In the genomic region with DNA sequence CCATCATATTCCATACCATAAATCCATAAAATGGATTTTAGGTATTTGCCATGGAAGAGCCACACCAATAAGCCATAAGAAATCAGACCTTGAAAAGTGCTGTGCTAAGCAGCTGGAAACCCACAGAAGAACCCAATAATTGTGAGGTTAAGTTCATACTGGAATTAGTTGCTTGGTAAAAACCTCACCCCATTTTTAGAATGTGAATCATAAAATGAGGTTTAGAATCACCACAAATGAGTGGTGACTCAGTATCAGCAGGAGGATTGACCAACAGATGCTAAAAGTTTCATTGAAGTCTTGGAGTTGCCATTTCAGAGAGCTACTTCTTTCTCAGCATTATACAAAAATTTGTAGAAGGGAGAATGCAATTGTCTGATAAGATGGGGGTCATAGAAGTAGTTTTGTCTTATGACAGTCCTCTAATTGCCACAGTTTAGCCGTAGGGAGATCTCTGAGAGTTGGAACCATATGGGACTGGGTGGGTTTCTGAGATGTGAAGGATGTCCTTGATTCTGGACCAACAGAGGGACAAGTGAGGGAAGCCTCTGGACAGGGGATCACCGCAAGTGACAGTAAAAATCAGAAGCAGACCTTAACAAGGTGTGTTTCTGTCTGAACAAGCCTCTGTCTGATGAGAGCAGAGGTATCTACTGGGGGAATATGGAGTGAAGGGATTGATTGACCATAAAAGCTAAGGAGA, we compare ENCODE assay signal across 8 cellular contexts. TPM values are rescaled to one million over a fixed set of nuclear protein-coding genes. Genes with fewer than 3 reads are reported as not detected.
DNase-seq lines count a peak whose midpoint lies in the region; ATAC-seq and TF ChIP-seq lines count a peak whose summit lies in the region.

No MANE protein-coding gene starts in this region.

- intact Hi-C loops in PC-9 (cut with micrococcal nuclease; ENCODE audit: unreplicated experiment) (loop anchor here (1.0 kb wide), 1 partner anchor 98 kb away; no protein-coding TSS in a partner anchor), left ventricle myocardium superior (cut with micrococcal nuclease) (no loop called here), adrenal gland (cut with DNase I) (no loop called here), dorsolateral prefrontal cortex (cut with DNase I) (no loop called here)

- peak overlapping the region; percentile 78 for H3K4me2 ChIP-seq in PC-9

- H3K4me3 ChIP-seq in AG09309 (ENCODE audit: control insufficient read depth, low read depth, low read length): no peak overlapping the region
- H3K4me3 ChIP-seq in PC-9: peak overlapping the region; percentile 38; the same call in 1 of the 2 replicates
- H3K4me3 ChIP-seq in adrenal gland: no peak overlapping the region
- H3K4me3 ChIP-seq in dorsolateral prefrontal cortex: no peak overlapping the region

- no peak overlapping the region for H3K4me3 Mint-ChIP-seq in osteocyte (ENCODE audit: unreplicated experiment)

- H3K27ac ChIP-seq in PC-9: peak overlapping the region; percentile 99
- H3K27ac ChIP-seq in adrenal gland: peak overlapping the region in 1 of 5 donors; percentile 38
- H3K27ac ChIP-seq in dorsolateral prefrontal cortex: peak overlapping the region in 7 of 59 donors; percentile 32 to 68 (median 37)

- WGBS in adrenal gland, 4 donors: 78 to 96% (median 91%) methylated on average over 2 of the region's 2 CpGs

- H3K4me1 ChIP-seq in PC-9 (replicated peaks; ENCODE audit: insufficient read depth): peaks cover 48% of the 10 kb centered on the region
- H3K4me1 ChIP-seq in adrenal gland (replicated peaks in 1 of 2): no peaks in the 10 kb centered on the region

- TF ChIP-seq CTCF in AG09309 (IDR thresholded peaks at IDR 0.05; ENCODE audit: control insufficient read depth, insufficient read depth, low read depth, low read length, missing control alignments): no peak
- TF ChIP-seq CTCF in PC-9 (conservative IDR thresholded peaks at IDR 0.05): no peak
- no peak for TF ChIP-seq CTCF in adrenal gland (IDR thresholded peaks at IDR 0.05)
- no peak for TF ChIP-seq CTCF in osteocyte (IDR thresholded peaks at IDR 0.05)
- TF ChIP-seq CTCF in dorsolateral prefrontal cortex (IDR thresholded peaks at IDR 0.05 in 54 of 56, conservative IDR thresholded peaks at IDR 0.05 in 2 of 56; ENCODE audit: low read depth in 1 of 56, partially characterized antibody in 56 of 56): no peak

- H3K4me1 Mint-ChIP-seq in osteocyte (ENCODE audit: unreplicated experiment): no peaks in the 10 kb centered on the region

- H3K9me3 ChIP-seq in PC-9 (ENCODE audit: insufficient read depth, low read depth) (no peaks in the 10 kb centered on the region), adrenal gland (replicated peaks in 1 of 3) (no peaks in the 10 kb centered on the region)

- peak overlapping the region; percentile 10; the same call in 1 of the 2 replicates for H2AFZ ChIP-seq in PC-9

- no TSS peak for BruUV-seq in PC-9 (replicated peaks; lab: Mats Ljungman, UMichigan)

- H3F3A ChIP-seq in PC-9 (ENCODE audit: insufficient read depth, low read depth): peaks cover 31% of the 10 kb centered on the region

- H3K9me3 Mint-ChIP-seq in osteocyte (ENCODE audit: unreplicated experiment): peaks cover 6% of the 10 kb centered on the region

- H3K27ac Mint-ChIP-seq in osteocyte (ENCODE audit: unreplicated experiment): no peak overlapping the region

- DNase-seq in AG09309 (ENCODE audit: low read depth): peak; percentile 91
- peak in 1 of 2 experiments; percentile 90 for DNase-seq in PC-9
- no peak for DNase-seq in left ventricle myocardium superior
- DNase-seq in adrenal gland: no peak
- no peak for DNase-seq in osteocyte (ENCODE audit: extremely low spot score, unreplicated experiment)
- DNase-seq in dorsolateral prefrontal cortex: no peak
- no peak for DNase-seq in ecto neural progenitor cell (ENCODE audit: low spot score)

- H3K36me3 Mint-ChIP-seq in osteocyte (ENCODE audit: unreplicated experiment): no peaks in the 10 kb centered on the region

- H3K79me2 ChIP-seq in PC-9 (ENCODE audit: low read depth): no peaks in the 10 kb centered on the region; the same call in 1 of the 2 replicates

- H3K27me3 ChIP-seq in PC-9 (ENCODE audit: insufficient read depth, low read depth): no peaks in the 10 kb centered on the region
- no peaks in the 10 kb centered on the region for H3K27me3 ChIP-seq in adrenal gland
- H3K27me3 ChIP-seq in dorsolateral prefrontal cortex: no peaks in the 10 kb centered on the region

- no peaks in the 10 kb centered on the region for H4K20me1 ChIP-seq in PC-9 (ENCODE audit: insufficient read depth)

- peak; percentile 37 for ATAC-seq in GM21825 (IDR thresholded peaks at IDR 0.05; ENCODE audit: unreplicated experiment)
- peak; percentile 49 for ATAC-seq in left ventricle myocardium superior

- no peaks in the 10 kb centered on the region for H3K9me2 ChIP-seq in PC-9 (ENCODE audit: insufficient read depth)

- CTCF ChIA-PET in PC-9 (lab: Charles Lee): no interaction called here

- H3K27me3 Mint-ChIP-seq in osteocyte (ENCODE audit: unreplicated experiment): no peaks in the 10 kb centered on the region

- POLR2A ChIA-PET in PC-9 (lab: Charles Lee; ENCODE audit: unreplicated experiment): no interaction called here

- no peak for TF ChIP-seq POLR2A in adrenal gland (IDR thresholded peaks at IDR 0.05)

- H3K36me3 ChIP-seq in PC-9 (ENCODE audit: low read depth) (no peaks in the 10 kb centered on the region), adrenal gland (replicated peaks in 1 of 2) (no peaks in the 10 kb centered on the region)

RNA-seq across cellular contexts. Expression of gene STON2, which starts 1.4 kb away (rescaled TPM):
- total RNA-seq in PC-9 (2021): 6.2 and 9.1 TPM in 2 replicates
- 9.3 TPM for total RNA-seq in left ventricle myocardium superior
- 10 to 100 TPM in 3 of 8 donors, 1 to 10 TPM in 5; 2.8 to 15.4 (median 7.3) TPM for total RNA-seq in adrenal gland
- under 1 TPM; 0.62 to 0.88 (median 0.88) TPM for polyA plus RNA-seq in adrenal gland
- total RNA-seq in osteocyte: not detected in 2 replicates
- total RNA-seq in dorsolateral prefrontal cortex: 100 to 1,000 TPM in 73 of 120 experiments, 10 to 100 TPM in 47; 50.5 to 280 (median 107) TPM
